Comparison of ENCODE assay signal across 8 cellular contexts in the genomic region with DNA sequence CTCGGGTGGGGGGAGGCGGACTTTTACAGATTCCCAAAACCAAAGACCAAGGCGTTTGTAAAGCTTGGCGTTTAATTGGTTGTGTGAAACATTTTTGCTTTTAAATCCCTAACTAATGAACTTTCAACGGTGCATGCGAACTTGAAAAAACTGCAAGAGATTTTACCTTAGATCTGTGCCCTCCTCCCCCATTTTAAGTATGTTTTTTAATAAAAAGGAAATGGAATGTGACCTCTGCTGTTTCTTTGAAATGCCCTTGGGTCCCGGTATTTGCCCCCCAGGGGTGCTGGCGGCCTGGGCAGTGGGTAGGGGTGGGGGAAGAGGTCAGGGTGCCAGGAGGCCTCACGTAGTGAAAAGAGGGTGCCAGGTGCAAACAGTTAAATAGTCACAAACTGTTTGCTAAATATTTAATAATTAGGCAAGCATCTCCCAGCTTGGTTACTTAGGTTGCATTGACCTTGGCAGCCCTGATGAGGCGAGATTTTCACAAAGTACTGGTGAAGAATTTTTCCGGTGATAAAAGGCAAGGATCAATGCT.
DNase-seq lines count a peak whose midpoint lies in the region; ATAC-seq and TF ChIP-seq lines count a peak whose summit lies in the region.

No MANE protein-coding gene starts in this region.

- no peak overlapping the region for H3K18ac ChIP-seq in trophoblast cell (ENCODE audit: low read length)

- H4K8ac ChIP-seq in trophoblast cell (ENCODE audit: low read depth, low read length): peak overlapping the region; percentile 95

- H3K27ac Mint-ChIP-seq in CD8-positive, alpha-beta T cell: no peak overlapping the region

- no peak overlapping the region for H3K9ac ChIP-seq in NT2/D1 (ENCODE audit: insufficient read length, low read depth)
- H3K9ac ChIP-seq in trophoblast cell (ENCODE audit: low read length): peak overlapping the region; percentile 90

- H3K4me1 Mint-ChIP-seq in CD8-positive, alpha-beta T cell (ENCODE audit: low read depth): peaks cover 16% of the 10 kb centered on the region

- peaks cover 10% of the 10 kb centered on the region for H3K79me2 ChIP-seq in trophoblast cell (ENCODE audit: control insufficient read depth, insufficient read depth, low read length, poor library complexity)

- H3K27me3 Mint-ChIP-seq in CD8-positive, alpha-beta T cell (ENCODE audit: low read depth): peaks cover 48% of the 10 kb centered on the region

- peaks cover 21% of the 10 kb centered on the region for H3K79me1 ChIP-seq in trophoblast cell (ENCODE audit: low read length)

- peak overlapping the region; percentile 52 for H3K4ac ChIP-seq in trophoblast cell (ENCODE audit: low read depth, low read length)

- H4K91ac ChIP-seq in trophoblast cell (ENCODE audit: low read depth, low read length): peak overlapping the region; percentile 98

- peak overlapping the region; percentile 36 for H3K4me3 ChIP-seq in CD8-positive, alpha-beta T cell (ENCODE audit: low read depth, low read length)
- peak overlapping the region; percentile 30 for H3K4me3 ChIP-seq in NT2/D1 (ENCODE audit: insufficient read length, low read depth)
- H3K4me3 ChIP-seq in esophagus squamous epithelium: peak overlapping the region; percentile 31 to 67 (median 49)
- peak overlapping the region; percentile 31 for H3K4me3 ChIP-seq in trophoblast cell (ENCODE audit: low read depth, low read length)

- no peak overlapping the region for H2AK5ac ChIP-seq in trophoblast cell (ENCODE audit: low read length)

- peak overlapping the region; percentile 100 for H2BK120ac ChIP-seq in trophoblast cell (ENCODE audit: insufficient read depth, low read length, poor library complexity)

- WGBS in esophagus squamous epithelium, 2 donors: 13 to 15% methylated on average over 11 of the region's 11 CpGs
- WGBS in trophoblast cell (ENCODE audit: extremely low coverage, insufficient coverage, insufficient read length): no CpG with 5 or more reads among the region's 11 CpGs

- H3K23ac ChIP-seq in trophoblast cell (ENCODE audit: low read length): no peak overlapping the region

- no peak for DNase-seq in CD8-positive, alpha-beta T cell
- DNase-seq in NT2/D1 (ENCODE audit: low read depth, low spot score) (no peak), esophagus squamous epithelium (lab: John Stamatoyannopoulos, UW) (no peak), trophoblast cell (no peak)

- H3K4me2 ChIP-seq in trophoblast cell (ENCODE audit: low read length): peak overlapping the region; percentile 80

- H3K36me3 ChIP-seq in CD8-positive, alpha-beta T cell (ENCODE audit: insufficient read depth, low read length): no peaks in the 10 kb centered on the region
- H3K36me3 ChIP-seq in NT2/D1 (ENCODE audit: insufficient read depth, insufficient read length, low read length) (no peaks in the 10 kb centered on the region), esophagus squamous epithelium (no peaks in the 10 kb centered on the region), trophoblast cell (ENCODE audit: control insufficient read depth in 1 of 2, insufficient read depth in 2 of 2, low read length in 2 of 2) (peaks cover 0 to 1% of the 10 kb centered on the region in 2 experiments)

- peaks cover 6% of the 10 kb centered on the region for H3K4me1 ChIP-seq in CD8-positive, alpha-beta T cell (ENCODE audit: insufficient read depth, low read length)
- H3K4me1 ChIP-seq in NT2/D1 (ENCODE audit: insufficient read depth, insufficient read length): no peaks in the 10 kb centered on the region
- peaks cover 6 to 17% (median 10%) of the 10 kb centered on the region in 3 donors for H3K4me1 ChIP-seq in esophagus squamous epithelium
- H3K4me1 ChIP-seq in trophoblast cell (ENCODE audit: control insufficient read depth in 1 of 2, insufficient read depth in 2 of 2, low read length in 2 of 2): peaks cover 0 to 4% of the 10 kb centered on the region in 2 experiments

- no peak for ATAC-seq in CD8-positive, alpha-beta T cell
- ATAC-seq in HG02610 (IDR thresholded peaks at IDR 0.05; ENCODE audit: unreplicated experiment) (no peak), HG03457 (IDR thresholded peaks at IDR 0.05; ENCODE audit: unreplicated experiment) (no peak), HG03521 (IDR thresholded peaks at IDR 0.05; ENCODE audit: unreplicated experiment) (no peak)
- ATAC-seq in activated CD4-positive, CD25-positive, alpha-beta regulatory T cell treated with anti-CD3 and anti-CD28 coated beads, Interleukin-2, amount 50 U/mL, for 24 hours: no peak

- H2AFZ ChIP-seq in trophoblast cell (ENCODE audit: insufficient read depth, low read length, poor library complexity): peak overlapping the region; percentile 97

- H3K14ac ChIP-seq in trophoblast cell (ENCODE audit: low read length): no peak overlapping the region

- no peaks in the 10 kb centered on the region for H3K36me3 Mint-ChIP-seq in CD8-positive, alpha-beta T cell

- POLR2A ChIA-PET in CD8-positive, alpha-beta T cell (lab: Charles Lee): no interaction called here

- no peak overlapping the region for H3K27ac ChIP-seq in CD8-positive, alpha-beta T cell (ENCODE audit: low read depth, low read length)
- H3K27ac ChIP-seq in esophagus squamous epithelium (no peak overlapping the region), trophoblast cell (ENCODE audit: low read depth, low read length) (peak overlapping the region; percentile 62)

- CTCF ChIA-PET in CD8-positive, alpha-beta T cell (lab: Charles Lee): interaction anchor here (0.8 to 4.4 kb wide), 4 partner anchors 10 to 149 kb away, joined by 4 to 35 read pairs (median 9); no protein-coding TSS in a partner anchor

- peak overlapping the region; percentile 50 for H4K12ac ChIP-seq in trophoblast cell (ENCODE audit: low read depth, low read length)

- H3K27me3 ChIP-seq in CD8-positive, alpha-beta T cell (ENCODE audit: insufficient read depth, low read length): no peaks in the 10 kb centered on the region
- H3K27me3 ChIP-seq in NT2/D1 (ENCODE audit: insufficient read depth, insufficient read length): peaks cover 18% of the 10 kb centered on the region
- H3K27me3 ChIP-seq in esophagus squamous epithelium: peaks cover 0 to 91% (median 0%) of the 10 kb centered on the region in 4 donors
- no peaks in the 10 kb centered on the region for H3K27me3 ChIP-seq in trophoblast cell (ENCODE audit: insufficient read depth, low read length)

- H3K4me3 Mint-ChIP-seq in CD8-positive, alpha-beta T cell: peak overlapping the region; percentile 61

- intact Hi-C loops in CD8-positive, alpha-beta T cell (cut with DNase I, micrococcal nuclease): no loop called here
- intact Hi-C loops in esophagus squamous epithelium (cut with DNase I): loop anchor here (5.0 kb wide), 1 partner anchor 113 kb away; no protein-coding TSS in a partner anchor

- TF ChIP-seq POLR2A in esophagus squamous epithelium (IDR thresholded peaks at IDR 0.05): no peak

- TF ChIP-seq CTCF in CD8-positive, alpha-beta T cell (IDR thresholded peaks at IDR 0.05): no peak
- TF ChIP-seq CTCF in esophagus squamous epithelium (IDR thresholded peaks at IDR 0.05): no peak

- H3K9me3 Mint-ChIP-seq in CD8-positive, alpha-beta T cell: no peaks in the 10 kb centered on the region

- no peak overlapping the region for H2BK12ac ChIP-seq in trophoblast cell (ENCODE audit: low read length)

- H2BK5ac ChIP-seq in trophoblast cell (ENCODE audit: low read depth, low read length, poor library complexity): peak overlapping the region; percentile 97

- no peaks in the 10 kb centered on the region for H3K9me3 ChIP-seq in CD8-positive, alpha-beta T cell (ENCODE audit: low read length)
- H3K9me3 ChIP-seq in NT2/D1 (ENCODE audit: insufficient read depth, low read length) (no peaks in the 10 kb centered on the region), esophagus squamous epithelium (no peaks in the 10 kb centered on the region), trophoblast cell (ENCODE audit: insufficient read depth, low read depth, low read length) (no peaks in the 10 kb centered on the region)
